In the genomic region with DNA sequence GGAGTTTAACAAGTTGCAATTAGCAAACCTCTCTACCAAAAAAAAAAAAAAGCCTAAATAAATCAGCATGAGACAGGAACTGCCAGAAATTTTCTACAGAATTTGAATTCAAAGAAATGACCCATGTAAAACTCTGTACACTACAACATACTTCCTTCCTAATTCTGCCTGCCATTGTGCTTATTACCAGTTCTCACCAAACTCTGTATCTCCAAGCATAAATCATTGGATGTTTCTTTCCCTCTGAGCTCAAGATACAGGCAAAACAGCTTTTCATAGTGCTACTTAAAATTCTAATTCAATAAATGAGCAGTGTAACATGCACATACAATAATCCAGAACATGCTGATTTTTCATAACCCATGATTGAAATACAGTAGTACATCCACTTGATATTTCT, we compare ENCODE assay signal across 22 cellular contexts.
A peak's percentile ranks its signal among the peaks of the same experiment; 100 is the strongest.
DNase-seq lines count a peak whose midpoint lies in the region; FAIRE-seq and TF ChIP-seq lines count a peak whose summit lies in the region.
"Had no signal": no experiment of that assay in that cellular context is flagged by ENCODE, and none has a peak within 500 bp of the region (broad histone marks: within the 10 kb centered on the region; RNA-seq: fewer than 3 reads in every experiment).

No MANE protein-coding gene starts in this region.

- H3K36me3 ChIP-seq in endothelial cell of umbilical vein (ENCODE audit: control insufficient read depth in 2 of 2, extremely low read depth in 1 of 2, insufficient read depth in 2 of 2, low read length in 2 of 2) (no peaks in the 10 kb centered on the region), brain microvascular endothelial cell (replicated peaks) (peaks cover 4% of the 10 kb centered on the region)
- H3K36me3 ChIP-seq in CD4-positive, alpha-beta memory T cell (ENCODE audit: insufficient read depth, low read length): no peaks in the 10 kb centered on the region
- H3K36me3 ChIP-seq: breast epithelium had no signal

- H3K4me1 ChIP-seq in endothelial cell of umbilical vein (ENCODE audit: control insufficient read depth, extremely low read depth, insufficient read depth, low read length): peaks cover 16% of the 10 kb centered on the region
- no peaks in the 10 kb centered on the region for H3K4me1 ChIP-seq in CD4-positive, alpha-beta memory T cell (ENCODE audit: insufficient read depth, low read length)
- H3K4me1 ChIP-seq: breast epithelium, parathyroid adenoma, right lobe of liver had no signal

- H3K4me3 ChIP-seq in endothelial cell of umbilical vein (replicated peaks in 1 of 3; ENCODE audit: insufficient read depth in 1 of 3, low read depth in 1 of 3, low read length in 3 of 3): no peak overlapping the region
- no peak overlapping the region for H3K4me3 ChIP-seq in CD4-positive, alpha-beta memory T cell (ENCODE audit: low read length in 2 of 2)
- no peak overlapping the region for H3K4me3 ChIP-seq in brain microvascular endothelial cell (ENCODE audit: low read depth, low read length)
- H3K4me3 ChIP-seq: breast epithelium, coronary artery, right lobe of liver had no signal

- no peak overlapping the region for H3K9ac ChIP-seq in endothelial cell of umbilical vein (replicated peaks; ENCODE audit: extremely low read depth, insufficient read depth, low read length)
- H3K9ac ChIP-seq: parathyroid adenoma had no signal

- peaks cover 0 to 7% (median 2%) of the 10 kb centered on the region in 7 donors for H3K9me3 Mint-ChIP-seq in CD14-positive monocyte
- H3K9me3 Mint-ChIP-seq in osteocyte (ENCODE audit: unreplicated experiment): no peaks in the 10 kb centered on the region
- peaks cover 0 to 6% (median 0%) of the 10 kb centered on the region in 8 donors for H3K9me3 Mint-ChIP-seq in CD4-positive, alpha-beta memory T cell
- H3K9me3 Mint-ChIP-seq: CD8-positive, alpha-beta T cell; mesothelial cell of epicardium had no signal

- H3K27me3 ChIP-seq in endothelial cell of umbilical vein (ENCODE audit: control insufficient read depth in 2 of 2, insufficient read depth in 2 of 2, low read length in 2 of 2) (no peaks in the 10 kb centered on the region), brain microvascular endothelial cell (replicated peaks) (no peaks in the 10 kb centered on the region)
- no peaks in the 10 kb centered on the region for H3K27me3 ChIP-seq in CD4-positive, alpha-beta memory T cell (ENCODE audit: insufficient read depth, low read length)
- H3K27me3 ChIP-seq: breast epithelium, right lobe of liver had no signal

- H2AFZ ChIP-seq in endothelial cell of umbilical vein (ENCODE audit: low read depth, low read length): no peak overlapping the region
- H2AFZ ChIP-seq: parathyroid adenoma had no signal

- no peaks in the 10 kb centered on the region for H3K9me3 ChIP-seq in endothelial cell of umbilical vein (replicated peaks; ENCODE audit: control insufficient read depth, insufficient read depth, low read length)
- H3K9me3 ChIP-seq in CD4-positive, alpha-beta memory T cell (ENCODE audit: control insufficient read depth in 1 of 2, low read length in 2 of 2): no peaks in the 10 kb centered on the region
- H3K9me3 ChIP-seq: breast epithelium, right lobe of liver had no signal

- DNase-seq in CD14-positive monocyte (ENCODE audit: low spot score): no peak
- peak; percentile 26 for DNase-seq in KBM-7
- DNase-seq in endothelial cell of umbilical vein (ENCODE audit: low read depth, low spot score): peak; percentile 63
- no peak for DNase-seq in osteocyte (ENCODE audit: extremely low spot score, unreplicated experiment)
- DNase-seq in CD4-positive, alpha-beta memory T cell: no peak
- DNase-seq in stimulated activated CD4-positive, alpha-beta T cell treated with anti-CD3 and anti-CD28 coated beads, Interleukin-4, amount 100 ng/mL, for 4 hours: no peak
- no peak for DNase-seq in brain microvascular endothelial cell
- DNase-seq: activated CD4-positive, alpha-beta T cell treated with anti-CD3 and anti-CD28 coated beads, Interleukin-2, amount 50 U/mL, for 4 hours; CD8-positive, alpha-beta T cell; DMS153; glutamatergic neuron; naive thymus-derived CD8-positive, alpha-beta T cell; NCI-H1105; NCI-H2107; NCI-H510A; right lobe of liver had no signal

- H3K4me1 Mint-ChIP-seq in CD14-positive monocyte: peaks cover 33% of the 10 kb centered on the region
- H3K4me1 Mint-ChIP-seq in osteocyte (ENCODE audit: unreplicated experiment): peaks cover 33% of the 10 kb centered on the region
- H3K4me1 Mint-ChIP-seq in CD4-positive, alpha-beta memory T cell: peaks cover 0 to 5% (median under 1%) of the 10 kb centered on the region in 4 donors

- H3K9me1 ChIP-seq in endothelial cell of umbilical vein (replicated peaks; ENCODE audit: control insufficient read depth, extremely low read depth, insufficient read depth, low read length): no peaks in the 10 kb centered on the region

- H3K4me2 ChIP-seq in endothelial cell of umbilical vein (ENCODE audit: insufficient read depth, low read length): peak overlapping the region; percentile 12

- H4K20me1 ChIP-seq in endothelial cell of umbilical vein (replicated peaks; ENCODE audit: control insufficient read depth, extremely low read depth, insufficient read depth, low read length): no peaks in the 10 kb centered on the region

- no peak for TF ChIP-seq POLR2A in endothelial cell of umbilical vein (IDR thresholded peaks at IDR 0.05; ENCODE audit: low read depth, low read length)

- peaks cover 28% of the 10 kb centered on the region for H3K79me2 ChIP-seq in endothelial cell of umbilical vein (ENCODE audit: control insufficient read depth, insufficient read depth, low read length)

- FAIRE-seq in endothelial cell of umbilical vein (lab: Jason Lieb, UNC): peak; percentile 24
- FAIRE-seq: endometrium had no signal

- intact Hi-C loops in CD14-positive monocyte (cut with micrococcal nuclease): loop anchor here in 1 of 2 donors (10.0 kb wide), 1 partner anchor 65 kb away; no protein-coding TSS in a partner anchor
- intact Hi-C loops in endothelial cell of umbilical vein (cut with micrococcal nuclease): loop anchor here (5.0 kb wide), 1 partner anchor 67 kb away; no protein-coding TSS in a partner anchor
- intact Hi-C loops in CD4-positive, alpha-beta memory T cell (cut with micrococcal nuclease): no loop called here

- CTCF ChIA-PET in endothelial cell of umbilical vein (lab: Charles Lee): no interaction called here
- CTCF ChIA-PET in CD4-positive, alpha-beta memory T cell (lab: Charles Lee; ENCODE audit: partially characterized antibody): interaction anchor here (0.7 kb wide), 1 partner anchor 17 kb away, joined by 3 read pairs; no protein-coding TSS in a partner anchor

- POLR2A ChIA-PET in endothelial cell of umbilical vein (lab: Charles Lee): no interaction called here
- POLR2A ChIA-PET in CD4-positive, alpha-beta memory T cell (lab: Charles Lee; ENCODE audit: partially characterized antibody): no interaction called here

- H3K36me3 Mint-ChIP-seq in CD14-positive monocyte (peaks cover 34 to 45% of the 10 kb centered on the region in 2 donors), osteocyte (ENCODE audit: unreplicated experiment) (peaks cover 13% of the 10 kb centered on the region)
- H3K36me3 Mint-ChIP-seq in CD4-positive, alpha-beta memory T cell: peaks cover 13 to 18% of the 10 kb centered on the region in 2 donors

- BruUV-seq in endothelial cell of umbilical vein (replicated peaks; lab: Mats Ljungman, UMichigan): no TSS peak

- H3K27ac Mint-ChIP-seq in CD14-positive monocyte: peak overlapping the region; percentile 20 to 99 (median 78)
- peak overlapping the region; percentile 85 for H3K27ac Mint-ChIP-seq in osteocyte (ENCODE audit: unreplicated experiment)
- H3K27ac Mint-ChIP-seq in CD4-positive, alpha-beta memory T cell: no peak overlapping the region
- H3K27ac Mint-ChIP-seq: CD8-positive, alpha-beta T cell; T-helper 2 cell treated with Interferon-gamma antibody and Interleukin-4, amounts not matched to agents 5 μg/mL and 100 μg/mL, for 36 hours had no signal

- H3K4me3 Mint-ChIP-seq in CD14-positive monocyte (no peak overlapping the region), osteocyte (ENCODE audit: unreplicated experiment) (no peak overlapping the region)
- no peak overlapping the region for H3K4me3 Mint-ChIP-seq in CD4-positive, alpha-beta memory T cell
- H3K4me3 Mint-ChIP-seq: CD8-positive, alpha-beta T cell; mesothelial cell of epicardium; naive thymus-derived CD8-positive, alpha-beta T cell; T-helper 2 cell treated with Interferon-gamma antibody and Interleukin-4, amounts not matched to agents 5 μg/mL and 100 μg/mL, for 36 hours had no signal

- in situ Hi-C loops in KBM-7 (cut with MboI; ENCODE audit: low pct_unique_long_range_greater_than_20kb, low sequenced_read_pairs): no loop called here
- in situ Hi-C loops in brain microvascular endothelial cell (cut with HindIII; ENCODE audit: low pct_ligation_motif_present, low sequenced_read_pairs): no loop called here

- TF ChIP-seq CTCF in CD14-positive monocyte (IDR thresholded peaks at IDR 0.05): no peak
- TF ChIP-seq CTCF in endothelial cell of umbilical vein (IDR thresholded peaks at IDR 0.05; ENCODE audit: extremely low read depth in 1 of 2, insufficient read depth in 1 of 2, low read depth in 1 of 2, low read length in 2 of 2): no peak
- no peak for TF ChIP-seq CTCF in osteocyte (IDR thresholded peaks at IDR 0.05)
- TF ChIP-seq CTCF in brain microvascular endothelial cell (IDR thresholded peaks at IDR 0.05; ENCODE audit: low read depth, low read length, missing control alignments): no peak

- dilution Hi-C loops in endothelial cell of umbilical vein (cut with MboI; ENCODE audit: extremely low pct_ligation_motif_present, low sequenced_read_pairs): no loop called here

- no peak overlapping the region for H3K27ac ChIP-seq in endothelial cell of umbilical vein (ENCODE audit: insufficient read depth, low read depth, low read length)
- no peak overlapping the region for H3K27ac ChIP-seq in CD4-positive, alpha-beta memory T cell (ENCODE audit: low read depth, low read length)
- H3K27ac ChIP-seq in brain microvascular endothelial cell: no peak overlapping the region
- H3K27ac ChIP-seq: parathyroid adenoma, right lobe of liver had no signal

- H3K27me3 Mint-ChIP-seq in CD14-positive monocyte (ENCODE audit: low read depth in 3 of 3) (no peaks in the 10 kb centered on the region), osteocyte (ENCODE audit: unreplicated experiment) (no peaks in the 10 kb centered on the region)
- H3K27me3 Mint-ChIP-seq in CD4-positive, alpha-beta memory T cell: no peaks in the 10 kb centered on the region
- H3K27me3 Mint-ChIP-seq: naive thymus-derived CD8-positive, alpha-beta T cell had no signal

TF ChIP-seq in endothelial cell of umbilical vein, 7 proteins besides CTCF, POLR2A, EP300 and RAD21 (continues in another document):
- TF ChIP-seq FOS (IDR thresholded peaks at IDR 0.05; ENCODE audit: borderline replicate concordance, insufficient read depth, low read length) (no peak), GATA2 (IDR thresholded peaks at IDR 0.05; ENCODE audit: insufficient read depth, insufficient read length, low read depth, low read length) (no peak), MYC (IDR thresholded peaks at IDR 0.05; ENCODE audit: low read depth, low read length) (no peak), MAX (IDR thresholded peaks at IDR 0.05; ENCODE audit: insufficient read depth, insufficient read length) (no peak), POLR2AphosphoS5 (IDR thresholded peaks at IDR 0.05; ENCODE audit: insufficient read depth, low read depth, low read length) (no peak)

Comparison
In these comparisons a context has a peak if more than half of its experiments do, and no peak if none do; other contexts are left out.
1. DNase-seq: peak in KBM-7 (single experiment) and endothelial cell of umbilical vein (single experiment); none in CD14-positive monocyte (single experiment), osteocyte (single experiment), CD4-positive, alpha-beta memory T cell (0 of 5), stimulated activated CD4-positive, alpha-beta T cell treated with anti-CD3 and anti-CD28 coated beads, Interleukin-4, amount 100 ng/mL, for 4 hours (0 of 2) and brain microvascular endothelial cell (single experiment).
2. H3K27ac Mint-ChIP-seq: peak in CD14-positive monocyte (7 of 7) and osteocyte (single experiment); none in CD4-positive, alpha-beta memory T cell (0 of 7).